Comparison of ENCODE assay signal across 8 cellular contexts in genomic region chr11:46489668-46490560, GRCh38.
DNase-seq lines count a peak whose midpoint lies in the region; TF ChIP-seq lines count a peak whose summit lies in the region.

No MANE protein-coding gene starts in this region.

- no peaks in the 10 kb centered on the region for H3K79me1 ChIP-seq in mesendoderm (ENCODE audit: low read length)

- H4K20me1 ChIP-seq in MM.1S (ENCODE audit: insufficient read depth, low read length) (no peaks in the 10 kb centered on the region), SK-N-SH (ENCODE audit: insufficient read depth) (no peaks in the 10 kb centered on the region)

- H2AFZ ChIP-seq in MM.1S (ENCODE audit: low read length) = no peak overlapping the region
- no peak overlapping the region for H2AFZ ChIP-seq in SK-N-SH (ENCODE audit: low read depth)

- no peak overlapping the region for H4K5ac ChIP-seq in mesendoderm (ENCODE audit: low read length)

- no peaks in the 10 kb centered on the region for H3K9me2 ChIP-seq in MM.1S (replicated peaks; ENCODE audit: insufficient read depth, low read length)
- no peaks in the 10 kb centered on the region for H3K9me2 ChIP-seq in SK-N-SH

- no peak overlapping the region for H2BK15ac ChIP-seq in mesendoderm (replicated peaks; ENCODE audit: low read depth)

- H3F3A ChIP-seq in MM.1S (ENCODE audit: insufficient read depth, low read length) (no peaks in the 10 kb centered on the region), SK-N-SH (replicated peaks; ENCODE audit: insufficient read depth) (peaks cover 5% of the 10 kb centered on the region)

- no peak for TF ChIP-seq EP300 in SK-N-SH (IDR thresholded peaks at IDR 0.05; ENCODE audit: borderline replicate concordance in 1 of 2, low read depth in 1 of 2, low read length in 1 of 2)

- peaks cover 14% of the 10 kb centered on the region for H3K4me1 Mint-ChIP-seq in chondrocyte (ENCODE audit: low read depth)

- no peak overlapping the region for H3K4me2 ChIP-seq in MM.1S (ENCODE audit: low read depth, low read length)
- no peak overlapping the region for H3K4me2 ChIP-seq in SK-N-SH
- H3K4me2 ChIP-seq in mesendoderm (ENCODE audit: low read length) = no peak overlapping the region

- no peaks in the 10 kb centered on the region for H3K9me3 Mint-ChIP-seq in chondrocyte (ENCODE audit: low read depth)

- 73% methylated on average over 6 of the region's 6 CpGs for WGBS in SK-N-SH (ENCODE audit: low lambda C conversion rate)
- WGBS in mesendoderm (ENCODE audit: extremely low coverage, insufficient coverage, low lambda C conversion rate) = no CpG with 5 or more reads among the region's 6 CpGs

- no peak overlapping the region for H3K56ac ChIP-seq in mesendoderm (ENCODE audit: low read length)

- H3K4me3 ChIP-seq in MM.1S (ENCODE audit: low read length) = no peak overlapping the region
- no peak overlapping the region for H3K4me3 ChIP-seq in SK-N-SH (ENCODE audit: low read depth in 2 of 2, low read length in 1 of 2)
- H3K4me3 ChIP-seq in mesendoderm (ENCODE audit: low read length) = no peak overlapping the region

- H3K18ac ChIP-seq in mesendoderm (ENCODE audit: low read length) = no peak overlapping the region

- H3K9ac ChIP-seq in MM.1S (ENCODE audit: low read length) (no peak overlapping the region), SK-N-SH (no peak overlapping the region), mesendoderm (ENCODE audit: low read length) (no peak overlapping the region)

- H3K27me3 ChIP-seq in MM.1S (replicated peaks; ENCODE audit: insufficient read depth, low read length) = no peaks in the 10 kb centered on the region
- H3K27me3 ChIP-seq in SK-N-SH (ENCODE audit: insufficient read depth) = no peaks in the 10 kb centered on the region
- no peaks in the 10 kb centered on the region for H3K27me3 ChIP-seq in mesendoderm (ENCODE audit: insufficient read depth, low read length, poor library complexity)

- no peaks in the 10 kb centered on the region for H3K9me3 ChIP-seq in MM.1S (replicated peaks; ENCODE audit: insufficient read depth, low read length)
- no peaks in the 10 kb centered on the region for H3K9me3 ChIP-seq in SK-N-SH

- CTCF ChIA-PET in SK-N-SH (lab: Yijun Ruan, JAX) = interaction anchor here (0.6 to 8.3 kb wide), 36 partner anchors 9 to 204 kb away, joined by 3 to 131 read pairs (median 6); partner anchors contain the start of gene DGKZ

- DNase-seq in GM04503 (ENCODE audit: low read depth) (peak; percentile 12), MM.1S (peak; percentile 48), SK-N-SH (peak; percentile 54), chondrocyte (ENCODE audit: low spot score) (no peak), mesendoderm (peak; percentile 79), GF-D8 (lab: John Stamatoyannopoulos, UW) (no peak), DMS79 treated with DMSO at 0.1 percent for 48 hours (lab: John Stamatoyannopoulos, UW) (no peak)

- no peaks in the 10 kb centered on the region for H3K79me2 ChIP-seq in MM.1S (ENCODE audit: low read length)
- peaks cover 9% of the 10 kb centered on the region; the same call in 1 of the 2 replicates for H3K79me2 ChIP-seq in SK-N-SH (ENCODE audit: insufficient read depth)
- H3K79me2 ChIP-seq in mesendoderm (ENCODE audit: control insufficient read depth, insufficient read depth, low read length) = no peaks in the 10 kb centered on the region

- H3K36me3 ChIP-seq in MM.1S (replicated peaks; ENCODE audit: insufficient read depth, low read length) (no peaks in the 10 kb centered on the region), SK-N-SH (replicated peaks in 1 of 2; ENCODE audit: control insufficient read depth in 1 of 2, insufficient read depth in 2 of 2, low read length in 1 of 2) (peaks cover 8 to 14% of the 10 kb centered on the region in 2 experiments), mesendoderm (ENCODE audit: control insufficient read depth, insufficient read depth, low read length) (no peaks in the 10 kb centered on the region)

- TF ChIP-seq RAD21 in SK-N-SH (IDR thresholded peaks at IDR 0.05; ENCODE audit: low read length) = peak; percentile 74

- TF ChIP-seq CTCF in 22Rv1 (IDR thresholded peaks at IDR 0.05) = peak; percentile 68
- peak; percentile 54 for TF ChIP-seq CTCF in MM.1S (IDR thresholded peaks at IDR 0.05; ENCODE audit: low read length)
- peak; percentile 72 for TF ChIP-seq CTCF in SK-N-SH (IDR thresholded peaks at IDR 0.05)
- peak; percentile 82 for TF ChIP-seq CTCF in chondrocyte (IDR thresholded peaks at IDR 0.05)

- no peak overlapping the region for H3K4ac ChIP-seq in mesendoderm (ENCODE audit: low read depth, low read length)

- no peaks in the 10 kb centered on the region for H3K27me3 Mint-ChIP-seq in chondrocyte (ENCODE audit: low read depth)

- no peak overlapping the region for H4K8ac ChIP-seq in mesendoderm (ENCODE audit: low read depth, low read length)

- peak overlapping the region; percentile 13 for H3K27ac Mint-ChIP-seq in chondrocyte (ENCODE audit: unreplicated experiment)

- POLR2A ChIA-PET in SK-N-SH (lab: Yijun Ruan, JAX) = no interaction called here

- H3K4me1 ChIP-seq in MM.1S (ENCODE audit: low read length) (no peaks in the 10 kb centered on the region), SK-N-SH (ENCODE audit: control insufficient read depth in 1 of 2, insufficient read depth in 2 of 2, low read depth in 1 of 2, low read length in 1 of 2) (peaks cover 7 to 21% of the 10 kb centered on the region in 2 experiments; a peak in 2 of 4 replicates), mesendoderm (ENCODE audit: control insufficient read depth, low read depth, low read length) (no peaks in the 10 kb centered on the region)

- H3K36me3 Mint-ChIP-seq in chondrocyte (ENCODE audit: low read depth) = peaks cover 3% of the 10 kb centered on the region

- no peak overlapping the region for H3K4me3 Mint-ChIP-seq in chondrocyte (ENCODE audit: unreplicated experiment)

- H2BK120ac ChIP-seq in mesendoderm (ENCODE audit: low read depth, low read length) = no peak overlapping the region

- H3K23ac ChIP-seq in mesendoderm (ENCODE audit: low read length) = no peak overlapping the region

- no peak overlapping the region for H2AK5ac ChIP-seq in mesendoderm (ENCODE audit: low read length)

- no peak overlapping the region for H2BK5ac ChIP-seq in mesendoderm (ENCODE audit: low read length)

- H3K27ac ChIP-seq in 22Rv1 (no peak overlapping the region), MM.1S (ENCODE audit: low read length) (no peak overlapping the region), SK-N-SH (ENCODE audit: low read depth in 2 of 2, low read length in 1 of 2) (no peak overlapping the region), mesendoderm (ENCODE audit: low read depth, low read length) (no peak overlapping the region)

TF ChIP-seq in SK-N-SH, 30 proteins besides CTCF, POLR2A, EP300 and RAD21:
- TF ChIP-seq TCF12 (IDR thresholded peaks at IDR 0.05) (no peak), SMC3 (IDR thresholded peaks at IDR 0.05; ENCODE audit: low read depth, low read length) (peak; percentile 74), RXRA (IDR thresholded peaks at IDR 0.05; ENCODE audit: borderline replicate concordance, low read depth) (no peak), PBX3 (IDR thresholded peaks at IDR 0.05) (no peak), ELF1 (IDR thresholded peaks at IDR 0.05) (no peak), FOXM1 (IDR thresholded peaks at IDR 0.05; ENCODE audit: low read depth) (no peak), EZH2phosphoT487 (IDR thresholded peaks at IDR 0.05; ENCODE audit: borderline replicate concordance, low read depth) (no peak)

Comparison
In these comparisons a context has a peak if more than half of its experiments do, and no peak if none do; other contexts are left out.
1. DNase-seq: peak in GM04503 (single experiment), MM.1S (single experiment), SK-N-SH (single experiment) and mesendoderm (single experiment); none in chondrocyte (single experiment), GF-D8 (single experiment) and DMS79 treated with DMSO at 0.1 percent for 48 hours (single experiment).
2. Peak in every context shown above with its lines, with median percentiles within 50 percentile points of each other: CTCF ChIP-seq.